In genomic region chr12:98126637-98127335, GRCh38 we compare ENCODE assay signal across 19 cellular contexts.
DNase-seq lines count a peak whose midpoint lies in the region; ATAC-seq and TF ChIP-seq lines count a peak whose summit lies in the region.
"Had no signal": no experiment of that assay in that cellular context is flagged by ENCODE, and none has a peak within 500 bp of the region (broad histone marks: within the 10 kb centered on the region; RNA-seq: fewer than 3 reads in every experiment).

No MANE protein-coding gene starts in this region.

- no peak overlapping the region for H3K4me3 ChIP-seq in left ventricle myocardium inferior
- H3K4me3 ChIP-seq in body of pancreas: no peak overlapping the region
- H3K4me3 ChIP-seq in gastrocnemius medialis: no peak overlapping the region
- H3K4me3 ChIP-seq: colonic mucosa, GM23248, SK-N-MC had no signal

- H3K27me3 ChIP-seq in left ventricle myocardium inferior (ENCODE audit: low read depth) (no peaks in the 10 kb centered on the region), body of pancreas (no peaks in the 10 kb centered on the region), gastrocnemius medialis (no peaks in the 10 kb centered on the region)
- H3K27me3 ChIP-seq: colonic mucosa had no signal

- TF ChIP-seq CTCF in left ventricle myocardium inferior (IDR thresholded peaks at IDR 0.05; ENCODE audit: borderline replicate concordance): no peak
- TF ChIP-seq CTCF in body of pancreas (IDR thresholded peaks at IDR 0.05): no peak
- TF ChIP-seq CTCF in gastrocnemius medialis (IDR thresholded peaks at IDR 0.05 in 4 of 5, conservative IDR thresholded peaks at IDR 0.05 in 1 of 5): no peak

- H3K9me3 ChIP-seq in left ventricle myocardium inferior (replicated peaks) (no peaks in the 10 kb centered on the region), body of pancreas (no peaks in the 10 kb centered on the region), gastrocnemius medialis (no peaks in the 10 kb centered on the region)
- H3K9me3 ChIP-seq: colonic mucosa had no signal

- ATAC-seq in body of pancreas: peak; percentile 55
- no peak for ATAC-seq in gastrocnemius medialis
- ATAC-seq in HG02642 (IDR thresholded peaks at IDR 0.05; ENCODE audit: poor library complexity, unreplicated experiment): no peak
- ATAC-seq: left colon; naive thymus-derived CD4-positive, alpha-beta T cell had no signal

- in situ Hi-C loops in gastrocnemius medialis (cut with MboI; ENCODE audit: low sequenced_read_pairs in 4 of 4): no loop called here

- H3K4me1 ChIP-seq in left ventricle myocardium inferior (peaks cover 28% of the 10 kb centered on the region), body of pancreas (no peaks in the 10 kb centered on the region), gastrocnemius medialis (peaks cover 0 to 9% of the 10 kb centered on the region in 2 donors)
- H3K4me1 ChIP-seq: colonic mucosa had no signal

- DNase-seq in left ventricle myocardium inferior (no peak), cardiac septum (ENCODE audit: low spot score) (no peak), body of pancreas (peak in 3 of 4 donors; percentile 13 to 31 (median 14)), medulla oblongata (ENCODE audit: extremely low spot score) (peak; percentile 5), gastrocnemius medialis (no peak), islet precursor cell (no peak), T-helper 9 cell (no peak)
- DNase-seq: ACHN; amygdala; colonic mucosa; COR-L47; GM23248; left colon; MM.1S; naive thymus-derived CD4-positive, alpha-beta T cell; stimulated activated CD8-positive, alpha-beta memory T cell treated with anti-CD3 and anti-CD28 coated beads, Interleukin-4, amount 100 ng/mL, for 48 hours had no signal

- H3K27ac ChIP-seq in left ventricle myocardium inferior (replicated peaks) (peak overlapping the region; percentile 56), body of pancreas (no peak overlapping the region), gastrocnemius medialis (peak overlapping the region in 2 of 4 donors; percentile 28 to 50)
- H3K27ac ChIP-seq: colonic mucosa, GM23248, SK-N-MC, VCaP had no signal

- H3K36me3 ChIP-seq in left ventricle myocardium inferior (no peaks in the 10 kb centered on the region), body of pancreas (replicated peaks in 1 of 2; ENCODE audit: insufficient read depth in 1 of 2, low read depth in 2 of 2) (no peaks in the 10 kb centered on the region), gastrocnemius medialis (no peaks in the 10 kb centered on the region)
- H3K36me3 ChIP-seq: colonic mucosa had no signal

- intact Hi-C loops in left ventricle myocardium inferior (cut with micrococcal nuclease) (no loop called here), cardiac septum (cut with DNase I) (no loop called here), body of pancreas (cut with DNase I) (no loop called here), gastrocnemius medialis (cut with DNase I; ENCODE audit: low total_unique reads) (no loop called here)

- 34 to 37% methylated on average over 12 of the region's 12 CpGs for WGBS in body of pancreas, 2 donors

- TF ChIP-seq POLR2A in body of pancreas (IDR thresholded peaks at IDR 0.05) (no peak), gastrocnemius medialis (IDR thresholded peaks at IDR 0.05) (no peak)

Comparison
In these comparisons a context has a peak if more than half of its experiments do, and no peak if none do; other contexts are left out.
1. DNase-seq: peak in body of pancreas (3 of 4) and medulla oblongata (single experiment); none in left ventricle myocardium inferior (single experiment), cardiac septum (single experiment), gastrocnemius medialis (0 of 2), islet precursor cell (single experiment) and T-helper 9 cell (single experiment).